14 cellular contexts compared by ENCODE assay signal in genomic region chr6:27129095-27129815, GRCh38.
DNase-seq lines count a peak whose midpoint lies in the region; ATAC-seq, FAIRE-seq and TF ChIP-seq lines count a peak whose summit lies in the region.
"Had no signal": no experiment of that assay in that cellular context is flagged by ENCODE, and none has a peak within 500 bp of the region (broad histone marks: within the 10 kb centered on the region; RNA-seq: fewer than 3 reads in every experiment).

No MANE protein-coding gene starts in this region.

- 6% methylated on average over 5 of the region's 5 CpGs for WGBS in K562 (ENCODE audit: insufficient coverage, low coverage, missing lambda C conversion rate)

- H3K4me1 Mint-ChIP-seq in CD8-positive, alpha-beta memory T cell = peaks cover 18 to 33% (median 28%) of the 10 kb centered on the region in 3 donors
- peaks cover 16 to 49% (median 23%) of the 10 kb centered on the region in 7 donors for H3K4me1 Mint-ChIP-seq in naive thymus-derived CD4-positive, alpha-beta T cell

- no peak for DNase-seq in CD8-positive, alpha-beta memory T cell
- DNase-seq in GM12865 (ENCODE audit: low read depth) (no peak), NCI-H2196 treated with DMSO at 0.1 percent for 48 hours (lab: John Stamatoyannopoulos, UW; ENCODE audit: unreplicated experiment) (peak; percentile 38), K562 (ENCODE audit: extremely low read depth in 1 of 4, low spot score in 3 of 4) (peak in 1 of 4 experiments; percentile 56), GM10248 (ENCODE audit: extremely low spot score) (no peak), Peyer's patch (no peak), NCI-H1092 (lab: John Stamatoyannopoulos, UW) (no peak)
- no peak for DNase-seq in naive thymus-derived CD4-positive, alpha-beta T cell
- DNase-seq: cerebellar nuclear complex, kidney glomerular epithelial cell, NCI-H524, Right ventricle myocardium superior had no signal

- H3K79me2 ChIP-seq in K562 (ENCODE audit: control insufficient read depth, insufficient read depth, low read length) = peaks cover 94% of the 10 kb centered on the region

- no peak for TF ChIP-seq CTCF in GM12865 (IDR thresholded peaks at IDR 0.05; ENCODE audit: insufficient read depth, low read depth, low read length, missing control alignments)
- TF ChIP-seq CTCF in K562 (IDR thresholded peaks at IDR 0.05 in 2 of 3, conservative IDR thresholded peaks at IDR 0.05 in 1 of 3; ENCODE audit: insufficient read depth in 2 of 3, low read depth in 1 of 3, low read length in 3 of 3) = no peak
- TF ChIP-seq CTCF in GM10248 (IDR thresholded peaks at IDR 0.05; ENCODE audit: control extremely low read depth, extremely low read depth, low read depth, missing control alignments) = no peak
- TF ChIP-seq CTCF in Peyer's patch (IDR thresholded peaks at IDR 0.05) = no peak

- POLR2A ChIA-PET in CD8-positive, alpha-beta memory T cell (lab: Charles Lee) = interaction anchor here (1.2 to 6.0 kb wide), 2 partner anchors 16 to 18 kb away, joined by 7 to 231 read pairs; a partner anchor contains a TSS
- POLR2A ChIA-PET in K562 (lab: Yijun Ruan, JAX) = interaction anchor here (0.6 to 9.3 kb wide), 4 partner anchors 18 to 912 kb away, joined by 3 to 726 read pairs (median 3); a partner anchor contains a TSS
- POLR2A ChIA-PET in naive thymus-derived CD4-positive, alpha-beta T cell (lab: Charles Lee) = interaction anchor here (0.7 to 10.5 kb wide), 2 partner anchors 11 to 24 kb away, joined by 3 to 795 read pairs; a partner anchor contains a TSS
- POLR2A ChIA-PET in GM10248 (lab: Yijun Ruan, JAX) = interaction anchor here (0.6 to 1.7 kb wide), 2 partner anchors 18 to 762 kb away, joined by 3 to 6 read pairs; a partner anchor contains a TSS

- H3K27ac Mint-ChIP-seq in CD8-positive, alpha-beta memory T cell = peak overlapping the region in 1 of 8 donors; percentile 53
- H3K27ac Mint-ChIP-seq in naive thymus-derived CD4-positive, alpha-beta T cell = no peak overlapping the region

- H3K9me1 ChIP-seq in K562 (ENCODE audit: control insufficient read depth, insufficient read depth, low read length) = no peaks in the 10 kb centered on the region

- TF ChIP-seq RAD21 in K562 (CRISPR knock-in tag; conservative IDR thresholded peaks at IDR 0.05 in 1 of 2, IDR thresholded peaks at IDR 0.05 in 1 of 2) = no peak

- 0 out of 2 replicates have a peak, but pooled peaks have one; percentile 36 for TF ChIP-seq POLR2A in K562 (conservative IDR thresholded peaks at IDR 0.05)
- no peak for TF ChIP-seq POLR2A in Peyer's patch (IDR thresholded peaks at IDR 0.05)

- peaks cover 0 to 2% of the 10 kb centered on the region in 2 donors for H3K27me3 Mint-ChIP-seq in CD8-positive, alpha-beta memory T cell
- no peaks in the 10 kb centered on the region for H3K27me3 Mint-ChIP-seq in naive thymus-derived CD4-positive, alpha-beta T cell

- no peaks in the 10 kb centered on the region for H3K27me3 ChIP-seq in CD8-positive, alpha-beta memory T cell (ENCODE audit: insufficient read depth, low read length, poor library complexity, severe bottlenecking)
- no peaks in the 10 kb centered on the region for H3K27me3 ChIP-seq in K562 (ENCODE audit: control insufficient read depth in 2 of 2, insufficient read depth in 2 of 2, low read length in 2 of 2)
- H3K27me3 ChIP-seq in naive thymus-derived CD4-positive, alpha-beta T cell (ENCODE audit: control insufficient read depth in 2 of 2, insufficient read depth in 2 of 2, low read length in 2 of 2) = no peaks in the 10 kb centered on the region
- H3K27me3 ChIP-seq in Peyer's patch = no peaks in the 10 kb centered on the region

- peak; percentile 3; the same call in 2 of the 3 replicates for ATAC-seq in K562
- ATAC-seq in naive thymus-derived CD4-positive, alpha-beta T cell = no peak

- H3K36me3 ChIP-seq in CD8-positive, alpha-beta memory T cell (ENCODE audit: insufficient read depth, low read length) = no peaks in the 10 kb centered on the region
- H3K36me3 ChIP-seq in K562 (ENCODE audit: control insufficient read depth, insufficient read depth, low read length) (peaks cover 67% of the 10 kb centered on the region), Peyer's patch (no peaks in the 10 kb centered on the region)
- H3K36me3 ChIP-seq in naive thymus-derived CD4-positive, alpha-beta T cell (ENCODE audit: control insufficient read depth in 2 of 3, insufficient read depth in 3 of 3, low read length in 3 of 3) = no peaks in the 10 kb centered on the region

- no peaks in the 10 kb centered on the region for H3K9me3 Mint-ChIP-seq in CD8-positive, alpha-beta memory T cell
- H3K9me3 Mint-ChIP-seq in naive thymus-derived CD4-positive, alpha-beta T cell = no peaks in the 10 kb centered on the region

- no peaks in the 10 kb centered on the region for H3K9me3 ChIP-seq in CD8-positive, alpha-beta memory T cell (ENCODE audit: low read length)
- H3K9me3 ChIP-seq in K562 (replicated peaks; ENCODE audit: control insufficient read depth, insufficient read depth, low read depth, low read length) (no peaks in the 10 kb centered on the region), Peyer's patch (no peaks in the 10 kb centered on the region)
- no peaks in the 10 kb centered on the region for H3K9me3 ChIP-seq in naive thymus-derived CD4-positive, alpha-beta T cell (ENCODE audit: control insufficient read depth in 2 of 3, low read length in 3 of 3)

- peak; percentile 7; the same call in 1 of the 2 replicates for TF ChIP-seq EP300 in K562 (IDR thresholded peaks at IDR 0.05; ENCODE audit: low read length)

- peaks cover 0 to 2% (median 0%) of the 10 kb centered on the region in 3 donors for H3K36me3 Mint-ChIP-seq in CD8-positive, alpha-beta memory T cell
- peaks cover 0 to 2% (median 0%) of the 10 kb centered on the region in 5 donors for H3K36me3 Mint-ChIP-seq in naive thymus-derived CD4-positive, alpha-beta T cell

- no peak for FAIRE-seq in K562 (lab: Jason Lieb, UNC)
- FAIRE-seq: TTC549 had no signal

- H3K27ac ChIP-seq in CD8-positive, alpha-beta memory T cell (ENCODE audit: low read depth, low read length) = peak overlapping the region; percentile 89
- H3K27ac ChIP-seq in K562 (ENCODE audit: extremely low read depth, low read depth, low read length) = peak overlapping the region; percentile 98
- H3K27ac ChIP-seq in naive thymus-derived CD4-positive, alpha-beta T cell (ENCODE audit: low read depth, low read length) = no peak overlapping the region
- H3K27ac ChIP-seq in Peyer's patch = no peak overlapping the region

- intact Hi-C loops in K562 (cut with micrococcal nuclease) = no loop called here
- intact Hi-C loops in naive thymus-derived CD4-positive, alpha-beta T cell (cut with micrococcal nuclease) = no loop called here

- in situ Hi-C loops in K562 (cut with MboI) = no loop called here

- peaks cover 23% of the 10 kb centered on the region for H3K4me1 ChIP-seq in CD8-positive, alpha-beta memory T cell (ENCODE audit: insufficient read depth, low read length)
- peaks cover 0 to 9% of the 10 kb centered on the region in 2 experiments; a peak in 3 of 5 replicates for H3K4me1 ChIP-seq in K562 (replicated peaks in 1 of 2; ENCODE audit: control insufficient read depth in 2 of 2, insufficient read depth in 2 of 2, low read length in 2 of 2)
- peaks cover 9 to 16% of the 10 kb centered on the region in 2 donors for H3K4me1 ChIP-seq in naive thymus-derived CD4-positive, alpha-beta T cell (ENCODE audit: control insufficient read depth in 2 of 2, insufficient read depth in 2 of 2, low read length in 2 of 2)
- H3K4me1 ChIP-seq in Peyer's patch = peaks cover 0 to 7% (median 2%) of the 10 kb centered on the region in 4 donors

- H3K4me3 Mint-ChIP-seq in CD8-positive, alpha-beta memory T cell = peak overlapping the region in 1 of 7 donors; percentile 35
- H3K4me3 Mint-ChIP-seq in naive thymus-derived CD4-positive, alpha-beta T cell = peak overlapping the region in 1 of 10 donors; percentile 40

- peak overlapping the region; percentile 87 to 99 for H3K9ac ChIP-seq in K562 (ENCODE audit: insufficient read depth in 1 of 2, low read depth in 2 of 2, low read length in 2 of 2)

- peak overlapping the region; percentile 93 for H3K4me2 ChIP-seq in K562 (ENCODE audit: insufficient read depth, low read length)
- H3K4me2 ChIP-seq: smooth muscle cell had no signal

- CTCF ChIA-PET in CD8-positive, alpha-beta memory T cell (lab: Charles Lee) = interaction anchor here (1.3 to 2.8 kb wide), 4 partner anchors 21 to 1226 kb away, joined by 3 to 35 read pairs (median 11); no protein-coding TSS in a partner anchor
- CTCF ChIA-PET in K562 (lab: Yijun Ruan, JAX; ENCODE audit: low intra/inter-chr PET ratio) (interaction anchor here (0.5 to 0.9 kb wide), 2 partner anchors 13 to 934 kb away, joined by 3 read pairs; no protein-coding TSS in a partner anchor), GM10248 (lab: Yijun Ruan, JAX) (interaction anchor here (2.9 to 3.9 kb wide), 3 partner anchors 18 to 31 kb away, joined by 19 to 29 read pairs (median 22); a partner anchor contains a TSS)
- CTCF ChIA-PET in naive thymus-derived CD4-positive, alpha-beta T cell (lab: Charles Lee) = interaction anchor here (0.6 to 1.4 kb wide), 5 partner anchors 19 to 921 kb away, joined by 3 to 8 read pairs (median 3); no protein-coding TSS in a partner anchor

- H2AFZ ChIP-seq in K562 (ENCODE audit: low read depth, low read length) = no peak overlapping the region

- no peak overlapping the region for H3K4me3 ChIP-seq in CD8-positive, alpha-beta memory T cell (ENCODE audit: low read length)
- H3K4me3 ChIP-seq in GM12865 (ENCODE audit: low read depth, low read length) (peak overlapping the region; percentile 92), K562 (peak overlapping the region; percentile 72), Peyer's patch (no peak overlapping the region)
- H3K4me3 ChIP-seq in naive thymus-derived CD4-positive, alpha-beta T cell (ENCODE audit: low read length) = no peak overlapping the region
- H3K4me3 ChIP-seq: smooth muscle cell had no signal

- H4K20me1 ChIP-seq in K562 (replicated peaks; ENCODE audit: control insufficient read depth, insufficient read depth, low read length) = peaks cover 11% of the 10 kb centered on the region; the same call in 1 of the 2 replicates

- BruUV-seq in K562 (replicated peaks; lab: Mats Ljungman, UMichigan) = no TSS peak

TF ChIP-seq in K562, 482 proteins besides CTCF, POLR2A, EP300 and RAD21 (continues in another document):
- TF ChIP-seq KLF10 (CRISPR knock-in tag; IDR thresholded peaks at IDR 0.05) (no peak), CREB1 (IDR thresholded peaks at IDR 0.05) (0 out of 2 replicates have a peak, but pooled peaks have one; percentile 24), CREB1 (CRISPR knock-in tag; IDR thresholded peaks at IDR 0.05) (0 out of 2 replicates have a peak, but pooled peaks have one; percentile 33), NBN (IDR thresholded peaks at IDR 0.05; ENCODE audit: low read depth) (0 out of 2 replicates have a peak, but pooled peaks have one; percentile 11)

Comparison
In these comparisons a context has a peak if more than half of its experiments do, and no peak if none do; other contexts are left out.
1. H3K27ac ChIP-seq: peak in CD8-positive, alpha-beta memory T cell (single experiment) and K562 (single experiment); none in naive thymus-derived CD4-positive, alpha-beta T cell (single experiment) and Peyer's patch (0 of 4).
2. H3K4me3 ChIP-seq: peak in GM12865 (single experiment) and K562 (single experiment); none in CD8-positive, alpha-beta memory T cell (single experiment), naive thymus-derived CD4-positive, alpha-beta T cell (single experiment) and Peyer's patch (0 of 4).